Comparison of ENCODE assay signal across 20 cellular contexts in the genomic region with DNA sequence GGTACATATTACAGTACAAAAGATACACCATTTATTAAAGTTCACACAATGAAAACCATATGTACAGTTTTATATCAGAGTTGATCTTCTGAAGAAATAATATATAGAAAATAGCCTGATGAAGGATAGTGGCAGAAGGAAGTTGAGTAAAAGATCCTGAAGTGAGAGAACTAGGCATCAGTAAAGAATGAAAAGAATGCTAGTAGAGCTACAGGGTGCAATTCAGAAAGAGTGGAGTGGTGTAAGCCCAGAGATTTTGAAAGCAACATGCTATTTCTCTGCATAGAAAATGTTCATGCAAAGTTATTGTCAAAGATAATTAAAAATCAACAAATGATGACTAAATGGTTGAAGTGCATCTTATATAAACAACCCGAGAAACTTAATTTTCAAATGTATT.
"Had no signal": no experiment of that assay in that cellular context is flagged by ENCODE, and none has a peak within 500 bp of the region (broad histone marks: within the 10 kb centered on the region; RNA-seq: fewer than 3 reads in every experiment).

No MANE protein-coding gene starts in this region.

- H3K9me3 ChIP-seq: ovary, testis, upper lobe of right lung had no signal

- H2AFZ ChIP-seq: neural progenitor cell had no signal

- H3K27ac Mint-ChIP-seq: activated CD4-positive, alpha-beta T cell treated with anti-CD3 and anti-CD28 coated beads, Interleukin-2, amount 10 ng/mL, durations not matched to agents 7 days and 5 days; activated naive CD4-positive, alpha-beta T cell treated with anti-CD3 and anti-CD28 coated beads, Interleukin-2, amount 10 ng/mL, durations not matched to agents 7 days and 5 days; activated T-helper 17 cell treated with anti-CD3 and anti-CD28 coated beads, Interleukin-2, amount 50 U/mL, for 72 hours; brain; neural progenitor cell; stimulated activated naive CD8-positive, alpha-beta T cell treated with anti-CD3 and anti-CD28 coated beads, Interleukin-15, Interleukin-2, amounts not matched to agents 100 ng/mL and 50 ng/mL, for 24 hours had no signal

- H3K4me3 ChIP-seq: neural progenitor cell, ovary, testis, upper lobe of right lung had no signal

- H3K4me1 Mint-ChIP-seq: activated CD4-positive, alpha-beta T cell treated with anti-CD3 and anti-CD28 coated beads, Interleukin-2, amount 10 ng/mL, durations not matched to agents 7 days and 5 days; activated naive CD4-positive, alpha-beta T cell treated with anti-CD3 and anti-CD28 coated beads, Interleukin-2, amount 10 ng/mL, durations not matched to agents 7 days and 5 days; activated T-helper 17 cell treated with anti-CD3 and anti-CD28 coated beads, Interleukin-2, amount 50 U/mL, for 72 hours had no signal

- H3K4me2 ChIP-seq: neural progenitor cell had no signal

- H3K9me3 Mint-ChIP-seq: activated CD4-positive, alpha-beta T cell treated with anti-CD3 and anti-CD28 coated beads, Interleukin-2, amount 10 ng/mL, durations not matched to agents 7 days and 5 days had no signal

- H3K4me3 Mint-ChIP-seq: activated CD4-positive, alpha-beta T cell treated with anti-CD3 and anti-CD28 coated beads, Interleukin-2, amount 10 ng/mL, durations not matched to agents 7 days and 5 days; activated naive CD4-positive, alpha-beta T cell treated with anti-CD3 and anti-CD28 coated beads, Interleukin-2, amount 10 ng/mL, durations not matched to agents 7 days and 5 days; activated T-helper 17 cell treated with anti-CD3 and anti-CD28 coated beads, Interleukin-2, amount 50 U/mL, for 72 hours; brain; neural progenitor cell; stimulated activated naive CD8-positive, alpha-beta T cell treated with anti-CD3 and anti-CD28 coated beads, Interleukin-15, Interleukin-2, amounts not matched to agents 100 ng/mL and 50 ng/mL, for 24 hours had no signal

- H3K36me3 Mint-ChIP-seq: activated naive CD4-positive, alpha-beta T cell treated with anti-CD3 and anti-CD28 coated beads, Interleukin-2, amount 10 ng/mL, durations not matched to agents 7 days and 5 days; brain; neural progenitor cell had no signal

- H3K27me3 Mint-ChIP-seq: activated CD4-positive, alpha-beta T cell treated with anti-CD3 and anti-CD28 coated beads, Interleukin-2, amount 10 ng/mL, durations not matched to agents 7 days and 5 days; activated naive CD4-positive, alpha-beta T cell treated with anti-CD3 and anti-CD28 coated beads, Interleukin-2, amount 10 ng/mL, durations not matched to agents 7 days and 5 days; activated T-helper 17 cell treated with anti-CD3 and anti-CD28 coated beads, Interleukin-2, amount 50 U/mL, for 72 hours; stimulated activated naive CD8-positive, alpha-beta T cell treated with anti-CD3 and anti-CD28 coated beads, Interleukin-15, Interleukin-2, amounts not matched to agents 100 ng/mL and 50 ng/mL, for 24 hours had no signal

- H3K27me3 ChIP-seq: neural progenitor cell, ovary, testis, upper lobe of right lung had no signal

- H3K27ac ChIP-seq: neural progenitor cell, ovary, testis, upper lobe of right lung had no signal

- H3K4me1 ChIP-seq: testis, upper lobe of right lung had no signal

- H3K36me3 ChIP-seq: neural progenitor cell, ovary, upper lobe of right lung had no signal

- DNase-seq: activated CD4-positive, alpha-beta T cell treated with anti-CD3 and anti-CD28 coated beads, Interleukin-2, amount 10 ng/mL, durations not matched to agents 7 days and 5 days; activated CD4-positive, CD25-positive, alpha-beta regulatory T cell; activated CD8-positive, alpha-beta memory T cell treated with anti-CD3 and anti-CD28 coated beads for 24 hours; activated naive CD4-positive, alpha-beta T cell treated with anti-CD3 and anti-CD28 coated beads, Interleukin-2, amount 10 ng/mL, durations not matched to agents 7 days and 5 days; cerebellar nuclear complex; dermis blood vessel endothelial cell; erythroblast; islet precursor cell; left ventricle myocardium superior; midbrain; ovary; retina; stimulated activated CD4-positive, alpha-beta T cell treated with anti-CD3 and anti-CD28 coated beads, Interleukin-15, amount 100 ng/mL, for 24 hours; stimulated activated CD4-positive, alpha-beta T cell treated with anti-CD3 and anti-CD28 coated beads, Interleukin-4, amount 100 ng/mL, for 24 hours; testis; upper lobe of right lung had no signal

- ATAC-seq: activated T-helper 17 cell treated with anti-CD3 and anti-CD28 coated beads, Interleukin-2, amount 50 U/mL, for 72 hours; left ventricle myocardium superior; upper lobe of right lung had no signal

- H3K9ac ChIP-seq: neural progenitor cell had no signal
